ENCODE assay signal across 32 cellular contexts in the genomic region with DNA sequence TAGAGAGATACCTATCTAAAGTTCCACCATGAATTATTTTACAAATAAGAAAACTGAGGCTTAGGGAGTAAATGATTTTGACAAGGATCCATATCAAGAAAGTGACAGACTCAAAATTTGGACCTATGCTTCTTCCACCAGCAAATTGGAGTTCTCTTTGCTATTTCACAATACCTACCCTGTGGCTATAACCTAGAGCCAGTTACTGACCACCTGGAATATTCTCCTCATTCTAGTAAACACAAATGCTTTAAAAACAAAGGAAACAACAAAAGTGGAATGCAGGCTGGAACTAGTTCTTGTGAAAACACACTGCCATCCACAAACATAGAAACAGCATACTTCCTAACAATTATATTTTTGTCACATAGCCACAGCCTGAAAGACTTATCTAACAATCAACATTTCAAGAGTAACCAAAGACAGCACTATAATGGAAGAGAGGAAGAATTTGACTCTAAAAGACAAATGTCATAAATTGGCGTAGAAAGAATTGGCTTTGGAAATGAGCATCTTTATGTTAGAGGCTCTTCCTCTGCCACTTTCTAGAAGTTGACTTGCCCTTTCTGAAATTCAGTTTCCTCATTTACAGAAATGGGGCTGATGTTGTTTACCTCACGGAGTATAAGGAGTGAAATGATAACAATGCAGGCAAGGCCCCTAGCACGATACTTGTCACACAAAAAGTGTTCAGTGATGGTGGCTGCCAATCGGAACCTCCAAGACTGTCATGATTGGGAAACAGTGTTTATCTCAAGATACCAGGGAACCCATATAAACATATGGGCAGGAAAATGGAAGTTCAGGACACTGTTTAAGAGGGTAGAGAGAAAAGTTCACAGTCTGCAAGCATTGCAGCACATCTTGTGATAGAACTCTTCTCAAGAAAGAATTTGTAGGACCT.
"Had no signal": no experiment of that assay in that cellular context is flagged by ENCODE, and none has a peak within 500 bp of the region (broad histone marks: within the 10 kb centered on the region; RNA-seq: fewer than 3 reads in every experiment).

No MANE protein-coding gene starts in this region.

- H3K9me3 ChIP-seq: adrenal gland, body of pancreas, colonic mucosa, esophagus muscularis mucosa, gastrocnemius medialis, heart left ventricle had no signal

- H3K4me3 ChIP-seq: adrenal gland, body of pancreas, cardiac muscle cell, colonic mucosa, dorsolateral prefrontal cortex, esophagus muscularis mucosa, gastrocnemius medialis, heart left ventricle had no signal

- DNase-seq: activated CD4-positive, alpha-beta memory T cell treated with anti-CD3 and anti-CD28 coated beads for 36 hours; activated CD4-positive, alpha-beta T cell treated with anti-CD3 and anti-CD28 coated beads for 36 hours; activated CD4-positive, alpha-beta T cell treated with anti-CD3 and anti-CD28 coated beads, Interleukin-2, amount 10 ng/mL, durations not matched to agents 24 days and 14 days; activated CD4-positive, CD25-positive, alpha-beta regulatory T cell; activated CD4-positive, CD25-positive, alpha-beta regulatory T cell treated with anti-CD3 and anti-CD28 coated beads, Interleukin-2, amount 50 U/mL, for 72 hours; activated CD8-positive, alpha-beta memory T cell treated with anti-CD3 and anti-CD28 coated beads, Interleukin-2, amount 10 ng/mL, durations not matched to agents 7 days and 5 days; activated CD8-positive, alpha-beta memory T cell treated with anti-CD3 and anti-CD28 coated beads, Interleukin-2, amount 50 U/mL, for 4 hours; activated CD8-positive, alpha-beta T cell treated with anti-CD3 and anti-CD28 coated beads, Interleukin-2, amount 10 ng/mL, durations not matched to agents 7 days and 5 days; activated effector memory CD4-positive, alpha-beta T cell treated with anti-CD3 and anti-CD28 coated beads, Interleukin-2, amount 50 U/mL, for 16 hours; activated naive CD4-positive, alpha-beta T cell treated with anti-CD3 and anti-CD28 coated beads for 36 hours; activated naive CD8-positive, alpha-beta T cell treated with anti-CD3 and anti-CD28 coated beads for 36 hours; activated naive CD8-positive, alpha-beta T cell treated with anti-CD3 and anti-CD28 coated beads, Interleukin-2, amount 50 U/mL, for 24 hours; activated T-cell treated with anti-CD3 and anti-CD28 coated beads, Interleukin-2, amount 50 U/mL, for 1 hour; activated T-cell treated with anti-CD3 and anti-CD28 coated beads, Interleukin-2, amount 50 U/mL, for 48 hours; adrenal gland; amygdala; aorta; body of pancreas; central memory CD4-positive, alpha-beta T cell; cerebellar nuclear complex; colonic mucosa; dorsolateral prefrontal cortex; effector memory CD4-positive, alpha-beta T cell; endodermal cell; gastrocnemius medialis; glutamatergic neuron; heart left ventricle; T-helper 17 cell; T1000 had no signal

- H3K27ac ChIP-seq: adrenal gland, body of pancreas, cardiac muscle cell, colonic mucosa, dorsolateral prefrontal cortex, esophagus muscularis mucosa, foreskin keratinocyte, gastrocnemius medialis, heart left ventricle had no signal

- H3K36me3 ChIP-seq: adrenal gland, cardiac muscle cell, colonic mucosa, esophagus muscularis mucosa, gastrocnemius medialis, heart left ventricle had no signal

- ATAC-seq: activated CD4-positive, alpha-beta T cell treated with anti-CD3 and anti-CD28 coated beads for 36 hours; activated CD8-positive, alpha-beta memory T cell treated with anti-CD3 and anti-CD28 coated beads, Interleukin-2, amount 10 ng/mL, durations not matched to agents 7 days and 5 days; activated CD8-positive, alpha-beta T cell treated with anti-CD3 and anti-CD28 coated beads, Interleukin-2, amount 10 ng/mL, durations not matched to agents 7 days and 5 days; activated naive CD8-positive, alpha-beta T cell treated with anti-CD3 and anti-CD28 coated beads, Interleukin-2, amount 50 U/mL, for 24 hours; body of pancreas; foreskin keratinocyte; gastrocnemius medialis; heart left ventricle; T-helper 17 cell had no signal

- H3K27me3 ChIP-seq: adrenal gland, body of pancreas, cardiac muscle cell, colonic mucosa, esophagus muscularis mucosa, foreskin keratinocyte, gastrocnemius medialis, heart left ventricle had no signal

- H3K4me1 ChIP-seq: adrenal gland, body of pancreas, colonic mucosa, esophagus muscularis mucosa, gastrocnemius medialis had no signal
